8 cellular contexts compared by ENCODE assay signal in the genomic region with DNA sequence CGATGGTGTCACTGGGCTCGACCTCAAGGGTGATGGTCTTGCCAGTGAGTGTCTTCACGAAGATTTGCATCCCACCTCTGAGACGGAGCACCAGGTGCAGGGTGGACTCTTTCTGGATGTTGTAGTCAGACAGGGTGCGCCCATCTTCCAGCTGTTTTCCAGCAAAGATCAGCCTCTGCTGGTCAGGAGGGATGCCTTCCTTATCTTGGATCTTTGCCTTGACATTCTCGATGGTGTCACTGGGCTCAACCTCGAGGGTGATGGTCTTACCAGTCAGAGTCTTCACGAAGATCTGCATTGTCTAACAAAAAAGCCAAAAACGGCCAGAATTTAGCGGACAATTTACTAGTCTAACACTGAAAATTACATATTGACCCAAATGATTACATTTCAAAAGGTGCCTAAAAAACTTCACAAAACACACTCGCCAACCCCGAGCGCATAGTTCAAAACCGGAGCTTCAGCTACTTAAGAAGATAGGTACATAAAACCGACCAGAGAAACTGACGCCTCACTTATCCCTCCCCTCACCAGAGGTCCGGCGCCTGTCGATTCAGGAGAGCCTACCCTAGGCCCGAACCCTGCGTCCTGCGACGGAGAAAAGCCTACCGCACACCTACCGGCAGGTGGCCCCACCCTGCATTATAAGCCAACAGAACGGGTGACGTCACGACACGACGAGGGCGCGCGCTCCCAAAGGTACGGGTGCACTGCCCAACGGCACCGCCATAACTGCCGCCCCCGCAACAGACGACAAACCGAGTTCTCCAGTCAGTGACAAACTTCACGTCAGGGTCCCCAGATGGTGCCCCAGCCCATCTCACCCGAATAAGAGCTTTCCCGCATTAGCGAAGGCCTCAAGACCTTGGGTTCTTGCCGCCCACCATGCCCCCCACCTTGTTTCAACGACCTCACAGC. TPM values are rescaled to one million over a fixed set of nuclear protein-coding genes. Genes with fewer than 3 reads are reported as not detected.
DNase-seq lines count a peak whose midpoint lies in the region; ATAC-seq, FAIRE-seq and TF ChIP-seq lines count a peak whose summit lies in the region.

No MANE protein-coding gene starts in this region.

- no peak for FAIRE-seq in endothelial cell of umbilical vein (lab: Jason Lieb, UNC)

- peak overlapping the region; percentile 74 for H3K4me2 ChIP-seq in endothelial cell of umbilical vein (ENCODE audit: insufficient read depth, low read length)

- dilution Hi-C loops in endothelial cell of umbilical vein (cut with MboI; ENCODE audit: extremely low pct_ligation_motif_present, low sequenced_read_pairs): no loop called here

- no peak overlapping the region for H2AFZ ChIP-seq in endothelial cell of umbilical vein (ENCODE audit: low read depth, low read length)

- peaks cover 42% of the 10 kb centered on the region for H3K4me1 ChIP-seq in endothelial cell of umbilical vein (ENCODE audit: control insufficient read depth, extremely low read depth, insufficient read depth, low read length)

- peak overlapping the region; percentile 89 for H3K4me3 ChIP-seq in HL-60 (replicated peaks; ENCODE audit: insufficient read depth, low read length)
- H3K4me3 ChIP-seq in endothelial cell of umbilical vein (replicated peaks in 1 of 3; ENCODE audit: insufficient read depth in 1 of 3, low read depth in 1 of 3, low read length in 3 of 3): peak overlapping the region; percentile 66 to 94 (median 84)

- H3K9ac ChIP-seq in endothelial cell of umbilical vein (replicated peaks; ENCODE audit: extremely low read depth, insufficient read depth, low read length): peak overlapping the region; percentile 96

- POLR2A ChIA-PET in endothelial cell of umbilical vein (lab: Charles Lee): interaction anchor here (0.6 to 3.9 kb wide), 6 partner anchors 9 to 151 kb away, joined by 3 to 46 read pairs (median 6); a partner anchor contains a TSS

- no peaks in the 10 kb centered on the region for H3K9me3 ChIP-seq in endothelial cell of umbilical vein (replicated peaks; ENCODE audit: control insufficient read depth, insufficient read depth, low read length)

- peaks cover 11% of the 10 kb centered on the region for H4K20me1 ChIP-seq in endothelial cell of umbilical vein (replicated peaks; ENCODE audit: control insufficient read depth, extremely low read depth, insufficient read depth, low read length)

- H3K27ac Mint-ChIP-seq in stimulated activated effector memory CD8-positive, alpha-beta T cell treated with anti-CD3 and anti-CD28 coated beads, Interleukin-12 subunit alpha, Interleukin-12 subunit beta, amount 100 ng/mL, for 72 hours: peak overlapping the region; percentile 100

- H3K27me3 ChIP-seq in HL-60 (ENCODE audit: insufficient read depth, poor library complexity, severe bottlenecking) (no peaks in the 10 kb centered on the region), endothelial cell of umbilical vein (ENCODE audit: control insufficient read depth in 2 of 2, insufficient read depth in 2 of 2, low read length in 2 of 2) (no peaks in the 10 kb centered on the region)

- peak; percentile 12 for TF ChIP-seq CTCF in HL-60 (IDR thresholded peaks at IDR 0.05; ENCODE audit: insufficient read depth, low read length)
- peak; percentile 45 to 63 for TF ChIP-seq CTCF in endothelial cell of umbilical vein (IDR thresholded peaks at IDR 0.05; ENCODE audit: extremely low read depth in 1 of 2, insufficient read depth in 1 of 2, low read depth in 1 of 2, low read length in 2 of 2)

- CTCF ChIA-PET in endothelial cell of umbilical vein (lab: Charles Lee): interaction anchor here (0.6 to 2.5 kb wide), 3 partner anchors 20 to 26 kb away, joined by 3 to 17 read pairs (median 3); no protein-coding TSS in a partner anchor

- H3K79me2 ChIP-seq in endothelial cell of umbilical vein (ENCODE audit: control insufficient read depth, insufficient read depth, low read length): peaks cover 39% of the 10 kb centered on the region

- H3K27ac ChIP-seq in HL-60 (replicated peaks) (peak overlapping the region; percentile 100), endothelial cell of umbilical vein (ENCODE audit: insufficient read depth, low read depth, low read length) (peak overlapping the region; percentile 95)

- peak overlapping the region; percentile 100 for H3K4me3 Mint-ChIP-seq in stimulated activated effector memory CD8-positive, alpha-beta T cell treated with anti-CD3 and anti-CD28 coated beads, Interleukin-12 subunit alpha, Interleukin-12 subunit beta, amount 100 ng/mL, for 72 hours

- H3K4me1 Mint-ChIP-seq in stimulated activated effector memory CD8-positive, alpha-beta T cell treated with anti-CD3 and anti-CD28 coated beads, Interleukin-12 subunit alpha, Interleukin-12 subunit beta, amount 100 ng/mL, for 72 hours: peaks cover 76% of the 10 kb centered on the region

- peaks cover 85% of the 10 kb centered on the region for H3K36me3 Mint-ChIP-seq in stimulated activated effector memory CD8-positive, alpha-beta T cell treated with anti-CD3 and anti-CD28 coated beads, Interleukin-12 subunit alpha, Interleukin-12 subunit beta, amount 100 ng/mL, for 72 hours

- DNase-seq in HL-60 (ENCODE audit: low read depth in 1 of 2, low spot score in 1 of 2) (peak; percentile 82 to 92), endothelial cell of umbilical vein (ENCODE audit: low read depth, low spot score) (peak; percentile 78), myocyte (ENCODE audit: low read depth) (peak; percentile 74), hippocampal formation (lab: John Stamatoyannopoulos, UW) (no peak)
- DNase-seq in activated CD8-positive, alpha-beta memory T cell treated with anti-CD3 and anti-CD28 coated beads for 1 hour (ENCODE audit: extremely low read depth in 1 of 2, low read depth in 1 of 2): peak; percentile 83 to 84
- DNase-seq in stimulated activated effector memory CD8-positive, alpha-beta T cell treated with anti-CD3 and anti-CD28 coated beads, Interleukin-12 subunit alpha, Interleukin-12 subunit beta, amount 100 ng/mL, for 72 hours (ENCODE audit: low spot score in 2 of 2): peak; percentile 85 to 94

- BruUV-seq in endothelial cell of umbilical vein (replicated peaks; lab: Mats Ljungman, UMichigan): no TSS peak

- ATAC-seq in GM18511 (IDR thresholded peaks at IDR 0.05; ENCODE audit: unreplicated experiment) (peak; percentile 24), HG03571 (IDR thresholded peaks at IDR 0.05; ENCODE audit: unreplicated experiment) (no peak)
- ATAC-seq in stimulated activated effector memory CD8-positive, alpha-beta T cell treated with anti-CD3 and anti-CD28 coated beads, Interleukin-12 subunit alpha, Interleukin-12 subunit beta, amount 100 ng/mL, for 72 hours: peak; percentile 56

- no peaks in the 10 kb centered on the region for H3K9me1 ChIP-seq in endothelial cell of umbilical vein (replicated peaks; ENCODE audit: control insufficient read depth, extremely low read depth, insufficient read depth, low read length)

- peaks cover 9 to 16% of the 10 kb centered on the region in 2 experiments for H3K36me3 ChIP-seq in endothelial cell of umbilical vein (ENCODE audit: control insufficient read depth in 2 of 2, extremely low read depth in 1 of 2, insufficient read depth in 2 of 2, low read length in 2 of 2)

- no peak for TF ChIP-seq POLR2A in endothelial cell of umbilical vein (IDR thresholded peaks at IDR 0.05; ENCODE audit: low read depth, low read length)

- H3K9me3 Mint-ChIP-seq in stimulated activated effector memory CD8-positive, alpha-beta T cell treated with anti-CD3 and anti-CD28 coated beads, Interleukin-12 subunit alpha, Interleukin-12 subunit beta, amount 100 ng/mL, for 72 hours: no peaks in the 10 kb centered on the region

- intact Hi-C loops in endothelial cell of umbilical vein (cut with micrococcal nuclease): no loop called here

TF ChIP-seq in endothelial cell of umbilical vein, 7 proteins besides CTCF, POLR2A, EP300 and RAD21:
- TF ChIP-seq GATA2 (IDR thresholded peaks at IDR 0.05; ENCODE audit: insufficient read depth, insufficient read length, low read depth, low read length) (no peak), JUN (IDR thresholded peaks at IDR 0.05; ENCODE audit: borderline replicate concordance, insufficient read depth, insufficient read length, low read depth) (no peak), FOS (IDR thresholded peaks at IDR 0.05; ENCODE audit: borderline replicate concordance, insufficient read depth, low read length) (no peak), EZH2 (IDR thresholded peaks at IDR 0.05; ENCODE audit: borderline replicate concordance, low read depth, low read length, severe bottlenecking) (peak; percentile 62), POLR2AphosphoS5 (IDR thresholded peaks at IDR 0.05; ENCODE audit: insufficient read depth, low read depth, low read length) (no peak), MYC (IDR thresholded peaks at IDR 0.05; ENCODE audit: low read depth, low read length) (no peak)
- TF ChIP-seq, protein P1, sequence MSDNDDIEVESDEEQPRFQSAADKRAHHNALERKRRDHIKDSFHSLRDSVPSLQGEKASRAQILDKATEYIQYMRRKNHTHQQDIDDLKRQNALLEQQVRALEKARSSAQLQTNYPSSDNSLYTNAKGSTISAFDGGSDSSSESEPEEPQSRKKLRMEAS (IDR thresholded peaks at IDR 0.05; ENCODE audit: insufficient read depth, insufficient read length): no peak

RNA-seq across cellular contexts. Expression of a gene that starts 0.7 kb away (rescaled TPM):
- total RNA-seq in endothelial cell of umbilical vein (875 and 911 TPM in 2 replicates), myocyte (1,389 and 1,606 TPM in 2 replicates)
- 1,040 and 1,305 TPM in 2 replicates for polyA plus RNA-seq in endothelial cell of umbilical vein
- polyA plus RNA-seq in endothelial cell of umbilical vein (2011; cell fraction: cytosol; rRNA removed): 1,913 and 1,931 TPM in 2 replicates
- polyA plus RNA-seq in endothelial cell of umbilical vein (2011; cell fraction: nucleus; rRNA removed): 1,373 and 1,721 TPM in 2 replicates
- polyA plus RNA-seq in endothelial cell of umbilical vein (2012): 1,239 and 1,518 TPM in 2 replicates
- polyA minus RNA-seq in endothelial cell of umbilical vein: 537 and 767 TPM in 2 replicates
- 247 TPM for polyA minus RNA-seq in endothelial cell of umbilical vein (2011; cell fraction: cytosol; rRNA and poly(A)+ RNA removed)
- 157 and 183 TPM in 2 replicates for polyA minus RNA-seq in endothelial cell of umbilical vein (2011; cell fraction: nucleus; rRNA and poly(A)+ RNA removed)
- 1,588 TPM for polyA plus RNA-seq in myocyte (2012)

RNA-seq across cellular contexts. Expression of a gene that starts 50.1 kb away (rescaled TPM):
- total RNA-seq in endothelial cell of umbilical vein (125 TPM in 2 replicates), myocyte (3.0 and 8.1 TPM in 2 replicates)
- polyA plus RNA-seq in endothelial cell of umbilical vein: 133 and 141 TPM in 2 replicates
- 88.9 and 96.7 TPM in 2 replicates for polyA plus RNA-seq in endothelial cell of umbilical vein (2011; cell fraction: cytosol; rRNA removed)
- polyA plus RNA-seq in endothelial cell of umbilical vein (2011; cell fraction: nucleus; rRNA removed): 99.8 and 106 TPM in 2 replicates
- polyA plus RNA-seq in endothelial cell of umbilical vein (2012): 97.9 and 111 TPM in 2 replicates
- polyA minus RNA-seq in endothelial cell of umbilical vein: 101 and 103 TPM in 2 replicates
- 54.0 TPM for polyA minus RNA-seq in endothelial cell of umbilical vein (2011; cell fraction: cytosol; rRNA and poly(A)+ RNA removed)
- 34.3 and 35.2 TPM in 2 replicates for polyA minus RNA-seq in endothelial cell of umbilical vein (2011; cell fraction: nucleus; rRNA and poly(A)+ RNA removed)
- polyA plus RNA-seq in myocyte (2012): 12.4 TPM

Comparison
In these comparisons a context has a peak if more than half of its experiments do, and no peak if none do; other contexts are left out.
1. DNase-seq: peak in HL-60 (2 of 2), activated CD8-positive, alpha-beta memory T cell treated with anti-CD3 and anti-CD28 coated beads for 1 hour (2 of 2), endothelial cell of umbilical vein (single experiment), myocyte (single experiment) and stimulated activated effector memory CD8-positive, alpha-beta T cell treated with anti-CD3 and anti-CD28 coated beads, Interleukin-12 subunit alpha, Interleukin-12 subunit beta, amount 100 ng/mL, for 72 hours (2 of 2); none in hippocampal formation (0 of 2).
2. RNA of a gene that starts 50.1 kb away (total RNA-seq): 125 TPM in endothelial cell of umbilical vein; 3.0 to 8.1 TPM in myocyte; every median in the first group is over 10 times any median in the second.